In the genomic region with DNA sequence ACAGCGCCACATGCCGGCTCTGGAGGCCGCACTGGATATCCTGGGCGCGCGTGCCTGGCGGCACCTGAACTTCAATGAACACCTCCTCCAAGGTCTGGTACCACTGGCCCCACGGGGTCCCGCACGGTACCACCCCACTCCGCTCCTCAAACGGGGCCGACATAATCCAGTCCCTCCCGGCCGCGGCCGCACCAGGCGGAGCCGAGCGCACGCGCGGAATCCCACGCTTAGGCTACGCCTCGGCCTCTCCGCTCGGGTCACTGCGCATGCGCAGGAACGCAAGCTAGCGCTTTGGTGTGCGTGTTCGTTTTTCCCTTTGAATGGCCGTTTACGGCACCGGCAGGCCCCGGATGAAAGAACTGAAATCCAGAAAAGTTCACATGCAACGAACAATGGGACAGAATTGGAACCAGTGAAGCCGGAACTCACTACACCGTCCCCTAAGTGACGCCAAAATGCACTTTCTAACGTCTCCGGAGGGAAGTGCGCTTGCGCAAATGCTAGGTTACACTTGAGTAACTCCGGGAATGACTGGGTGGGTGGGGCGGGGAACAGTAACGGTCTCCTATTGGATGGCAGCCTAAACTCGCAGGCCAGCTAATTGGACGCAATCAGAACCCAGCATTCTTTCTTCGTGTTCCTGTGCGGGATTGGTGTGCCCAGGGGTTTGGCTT, we compare ENCODE assay signal across 8 cellular contexts. TPM values are rescaled to one million over a fixed set of nuclear protein-coding genes. Genes with fewer than 3 reads are reported as not detected.
DNase-seq lines count a peak whose midpoint lies in the region; ATAC-seq and TF ChIP-seq lines count a peak whose summit lies in the region.

A gene with protein sequence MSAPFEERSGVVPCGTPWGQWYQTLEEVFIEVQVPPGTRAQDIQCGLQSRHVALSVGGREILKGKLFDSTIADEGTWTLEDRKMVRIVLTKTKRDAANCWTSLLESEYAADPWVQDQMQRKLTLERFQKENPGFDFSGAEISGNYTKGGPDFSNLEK (minus strand): TSS at position 215 of the 674 bp plus-strand sequence. CDS start 52 bp downstream, at position 163.

- H3K4me3 Mint-ChIP-seq in CD4-positive, alpha-beta T cell: peak within 1 kb of the TSS; percentile 95
- peak within 1 kb of the TSS; percentile 96 for H3K4me3 Mint-ChIP-seq in activated CD4-positive, alpha-beta memory T cell treated with anti-CD3 and anti-CD28 coated beads for 36 hours

- DNase-seq in CD4-positive, alpha-beta T cell: peak; percentile 88 to 96 (median 92)
- peak; percentile 98 for DNase-seq in NCI-H82 (lab: John Stamatoyannopoulos, UW)
- peak; percentile 97 for DNase-seq in activated CD4-positive, alpha-beta memory T cell treated with anti-CD3 and anti-CD28 coated beads for 36 hours
- peak; percentile 91 to 98 (median 96) for DNase-seq in dorsolateral prefrontal cortex
- peak; percentile 96 to 97 (median 96) for DNase-seq in right lobe of liver
- peak; percentile 92 to 95 for DNase-seq in stimulated activated CD4-positive, alpha-beta T cell treated with anti-CD3 and anti-CD28 coated beads, Interleukin-4, amount 100 ng/mL, for 4 hours

- H3K9me3 ChIP-seq in CD4-positive, alpha-beta T cell (ENCODE audit: control insufficient read depth, low read length): no peaks in the 10 kb centered on the region
- no peaks in the 10 kb centered on the region for H3K9me3 ChIP-seq in right lobe of liver

- H3K36me3 ChIP-seq in right lobe of liver: no peaks in the 10 kb centered on the region

- TF ChIP-seq POLR2A in right lobe of liver (IDR thresholded peaks at IDR 0.05): peak; percentile 82

- peak; percentile 35 for TF ChIP-seq CTCF in CD4-positive, alpha-beta T cell (IDR thresholded peaks at IDR 0.05)
- TF ChIP-seq CTCF in dorsolateral prefrontal cortex (IDR thresholded peaks at IDR 0.05 in 54 of 56, conservative IDR thresholded peaks at IDR 0.05 in 2 of 56; ENCODE audit: low read depth in 1 of 56, partially characterized antibody in 56 of 56): peak in 52 of 56 donors; percentile 25 to 64 (median 45)
- TF ChIP-seq CTCF in right lobe of liver (IDR thresholded peaks at IDR 0.05): peak in 3 of 4 donors; percentile 20 to 38 (median 35)

- POLR2A ChIA-PET in CD4-positive, alpha-beta T cell (lab: Charles Lee): interaction anchor here (0.7 to 6.1 kb wide), 12 partner anchors 10 to 61 kb away, joined by 3 to 343 read pairs (median 12); a partner anchor contains a TSS
- POLR2A ChIA-PET in activated CD4-positive, alpha-beta memory T cell treated with anti-CD3 and anti-CD28 coated beads for 36 hours (lab: Charles Lee): interaction anchor here (0.9 to 6.2 kb wide), 4 partner anchors 18 to 56 kb away, joined by 3 to 235 read pairs (median 67); a partner anchor contains a TSS

- H3K4me3 ChIP-seq in dorsolateral prefrontal cortex (peak within 1 kb of the TSS; percentile 69 to 99 (median 88)), right lobe of liver (peak within 1 kb of the TSS; percentile 66 to 89 (median 78))

- peak within 1 kb of the TSS; percentile 99 for H3K27ac Mint-ChIP-seq in CD4-positive, alpha-beta T cell
- H3K27ac Mint-ChIP-seq in activated CD4-positive, alpha-beta memory T cell treated with anti-CD3 and anti-CD28 coated beads for 36 hours: peak within 1 kb of the TSS; percentile 100

- peak; percentile 82 for ATAC-seq in CD4-positive, alpha-beta T cell (ENCODE audit: poor library complexity)
- ATAC-seq in GM19397 (IDR thresholded peaks at IDR 0.05; ENCODE audit: unreplicated experiment): peak; percentile 72
- peak; percentile 84 for ATAC-seq in HG03571 (IDR thresholded peaks at IDR 0.05; ENCODE audit: unreplicated experiment)
- peak; percentile 87 to 96 (median 91) for ATAC-seq in right lobe of liver

- H3K4me1 ChIP-seq in right lobe of liver: peaks cover 0 to 23% (median 3%) of the 10 kb centered on the region in 4 donors

- peak within 1 kb of the TSS; percentile 93 for H3K27ac ChIP-seq in CD4-positive, alpha-beta T cell (ENCODE audit: low read depth, low read length)
- peak within 1 kb of the TSS; percentile 88 to 100 (median 98) for H3K27ac ChIP-seq in dorsolateral prefrontal cortex
- H3K27ac ChIP-seq in right lobe of liver: peak within 1 kb of the TSS; percentile 95 to 99 (median 96)

- CTCF ChIA-PET in CD4-positive, alpha-beta T cell (lab: Charles Lee): interaction anchor here (0.8 to 2.9 kb wide), 10 partner anchors 11 to 52 kb away, joined by 3 to 17 read pairs (median 6); a partner anchor contains a TSS
- CTCF ChIA-PET in activated CD4-positive, alpha-beta memory T cell treated with anti-CD3 and anti-CD28 coated beads for 36 hours (lab: Charles Lee): interaction anchor here (0.7 to 4.4 kb wide), 15 partner anchors 10 to 104 kb away, joined by 3 to 47 read pairs (median 4); a partner anchor contains a TSS

- H3K4me1 Mint-ChIP-seq in CD4-positive, alpha-beta T cell (ENCODE audit: low read depth): peaks cover 58% of the 10 kb centered on the region
- H3K4me1 Mint-ChIP-seq in activated CD4-positive, alpha-beta memory T cell treated with anti-CD3 and anti-CD28 coated beads for 36 hours (ENCODE audit: low read depth): peaks cover 37% of the 10 kb centered on the region

- H3K27me3 Mint-ChIP-seq in CD4-positive, alpha-beta T cell: no peaks in the 10 kb centered on the region
- H3K27me3 Mint-ChIP-seq in activated CD4-positive, alpha-beta memory T cell treated with anti-CD3 and anti-CD28 coated beads for 36 hours: peaks cover 4% of the 10 kb centered on the region

- intact Hi-C loops in CD4-positive, alpha-beta T cell (cut with DNase I, micrococcal nuclease): loop anchor here (1.0 to 2.0 kb wide), 4 partner anchors 17 to 45 kb away; a partner anchor contains a TSS
- intact Hi-C loops in activated CD4-positive, alpha-beta memory T cell treated with anti-CD3 and anti-CD28 coated beads for 36 hours (cut with micrococcal nuclease): loop anchor here (1.0 kb wide), 2 partner anchors 23 to 46 kb away; a partner anchor contains a TSS
- intact Hi-C loops in dorsolateral prefrontal cortex (cut with DNase I): loop anchor here (1.0 kb wide), 1 partner anchor 45 kb away; a partner anchor contains a TSS
- intact Hi-C loops in right lobe of liver (cut with DNase I): no loop called here

- no peaks in the 10 kb centered on the region for H3K9me3 Mint-ChIP-seq in CD4-positive, alpha-beta T cell
- no peaks in the 10 kb centered on the region for H3K9me3 Mint-ChIP-seq in activated CD4-positive, alpha-beta memory T cell treated with anti-CD3 and anti-CD28 coated beads for 36 hours

- peaks cover 42% of the 10 kb centered on the region for H3K36me3 Mint-ChIP-seq in CD4-positive, alpha-beta T cell (ENCODE audit: low read depth)
- H3K36me3 Mint-ChIP-seq in activated CD4-positive, alpha-beta memory T cell treated with anti-CD3 and anti-CD28 coated beads for 36 hours: peaks cover 44% of the 10 kb centered on the region

- H3K27me3 ChIP-seq in CD4-positive, alpha-beta T cell (ENCODE audit: control insufficient read depth, insufficient read depth, low read length): no peaks in the 10 kb centered on the region
- H3K27me3 ChIP-seq in dorsolateral prefrontal cortex (no peaks in the 10 kb centered on the region), right lobe of liver (no peaks in the 10 kb centered on the region)

- WGBS in right lobe of liver (ENCODE audit: insufficient coverage, low coverage, low lambda C conversion rate, missing lambda C conversion rate): 0% methylated on average over 27 of the region's 53 CpGs

RNA-seq across cellular contexts. Expression of the gene that starts here (rescaled TPM):
- total RNA-seq in CD4-positive, alpha-beta T cell: 10 to 100 TPM; 18.0 to 18.9 TPM
- total RNA-seq in activated CD4-positive, alpha-beta memory T cell treated with anti-CD3 and anti-CD28 coated beads for 36 hours: 10 to 100 TPM; 46.4 to 48.6 TPM
- total RNA-seq in dorsolateral prefrontal cortex (10 to 100 TPM; 24.1 to 54.3 (median 33.8) TPM), right lobe of liver (10 to 100 TPM in 4 of 6 experiments, 1 to 10 TPM in 2; 2.0 to 16.9 (median 11.8) TPM)

Comparison
In these comparisons a context has a peak if more than half of its experiments do, and no peak if none do; other contexts are left out.
1. Peak in every context shown above with its lines: DNase-seq, ATAC-seq, H3K4me3 ChIP-seq and H3K27ac ChIP-seq.
2. intact Hi-C loops: an anchor here in CD4-positive, alpha-beta T cell (1.0 to 2.0 kb wide), activated CD4-positive, alpha-beta memory T cell treated with anti-CD3 and anti-CD28 coated beads for 36 hours (1.0 kb wide) and dorsolateral prefrontal cortex (1.0 kb wide); none called in right lobe of liver.